32 cellular contexts compared by ENCODE assay signal in genomic region chr6:129108337-129108736, GRCh38.
"Had no signal": no experiment of that assay in that cellular context is flagged by ENCODE, and none has a peak within 500 bp of the region (broad histone marks: within the 10 kb centered on the region; RNA-seq: fewer than 3 reads in every experiment).

No MANE protein-coding gene starts in this region.

- H3K9me3 ChIP-seq: adrenal gland, body of pancreas, colonic mucosa, esophagus squamous epithelium, gastroesophageal sphincter had no signal

- H3K4me1 ChIP-seq: adrenal gland, body of pancreas, colonic mucosa, esophagus squamous epithelium had no signal

- DNase-seq: activated B cell treated with CpG ODN at 0.5 μM for 24 hours; activated CD4-positive, alpha-beta T cell treated with anti-CD3 and anti-CD28 coated beads for 48 hours; activated CD4-positive, alpha-beta T cell treated with anti-CD3 and anti-CD28 coated beads, Interleukin-2, amount 50 U/mL, for 1 hour; activated CD4-positive, alpha-beta T cell treated with anti-CD3 and anti-CD28 coated beads, Interleukin-2, amount 50 U/mL, for 48 hours; activated CD8-positive, alpha-beta memory T cell treated with anti-CD3 and anti-CD28 coated beads for 24 hours; activated CD8-positive, alpha-beta T cell treated with anti-CD3 and anti-CD28 coated beads for 36 hours; activated effector memory CD4-positive, alpha-beta T cell treated with Interleukin-2 at 50 U/mL for 16 hours; activated gamma-delta T cell treated with Interleukin-2 at 50 U/mL for 16 hours; activated naive CD4-positive, alpha-beta T cell treated with anti-CD3 and anti-CD28 coated beads, Interleukin-2, amount 50 U/mL, for 16 hours; activated naive CD4-positive, alpha-beta T cell treated with Interleukin-2 at 50 U/mL for 16 hours; activated naive CD8-positive, alpha-beta T cell treated with anti-CD3 and anti-CD28 coated beads for 36 hours; activated naive CD8-positive, alpha-beta T cell treated with anti-CD3 and anti-CD28 coated beads, Interleukin-2, amount 50 U/mL, for 24 hours; activated T-cell treated with anti-CD3 and anti-CD28 coated beads, Interleukin-2, amount 50 U/mL, for 4 hours; adrenal gland; amygdala; aorta; body of pancreas; central memory CD4-positive, alpha-beta T cell; cerebellar nuclear complex; colonic mucosa; effector CD8-positive, alpha-beta T cell; esophagus squamous epithelium; foreskin melanocyte; T-helper 17 cell; T1000; WERI-Rb-1 had no signal

- H3K27me3 ChIP-seq: adrenal gland, body of pancreas, cardiac muscle cell, colonic mucosa, esophagus squamous epithelium, gastroesophageal sphincter had no signal

- H3K27ac ChIP-seq: adrenal gland, body of pancreas, cardiac muscle cell, colonic mucosa, epithelial cell of prostate, esophagus squamous epithelium, WERI-Rb-1 had no signal

- FAIRE-seq: endothelial cell of umbilical vein had no signal

- H3K36me3 ChIP-seq: adrenal gland, cardiac muscle cell, colonic mucosa, esophagus squamous epithelium, gastroesophageal sphincter, WERI-Rb-1 had no signal

- ATAC-seq: activated CD4-positive, CD25-positive, alpha-beta regulatory T cell treated with anti-CD3 and anti-CD28 coated beads, Interleukin-2, amount 50 U/mL, for 24 hours; activated CD8-positive, alpha-beta T cell treated with anti-CD3 and anti-CD28 coated beads for 36 hours; activated naive CD8-positive, alpha-beta T cell treated with anti-CD3 and anti-CD28 coated beads, Interleukin-2, amount 50 U/mL, for 24 hours; activated T-cell treated with anti-CD3 and anti-CD28 coated beads, Interleukin-2, amount 50 U/mL, for 4 hours; activated T-helper 17 cell treated with anti-CD3 and anti-CD28 coated beads, Interleukin-2, amount 50 U/mL, for 72 hours; body of pancreas; gastroesophageal sphincter; T-helper 17 cell had no signal

- H3K4me3 ChIP-seq: adrenal gland, body of pancreas, cardiac muscle cell, colonic mucosa, esophagus squamous epithelium, gastroesophageal sphincter had no signal
